Comparison of ENCODE assay signal across 20 cellular contexts in the genomic region with DNA sequence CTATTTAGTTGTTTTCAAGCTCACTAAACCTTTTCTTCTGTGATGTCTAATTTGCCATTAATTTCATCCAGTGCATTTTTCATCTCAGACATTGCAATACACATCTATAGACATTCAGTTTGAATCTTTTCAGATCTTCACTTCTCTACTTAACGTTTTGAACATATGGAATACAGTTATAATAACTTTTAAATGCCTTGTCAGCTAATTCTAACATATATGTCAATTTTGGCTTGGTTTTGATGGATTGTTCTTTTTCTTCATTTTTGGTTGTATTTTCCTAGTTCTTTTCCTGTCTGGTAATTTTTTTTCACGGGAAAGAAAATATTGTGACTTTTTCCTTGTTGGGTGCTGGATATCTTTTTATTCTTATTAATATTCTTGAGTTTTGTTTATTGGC.
DNase-seq lines count a peak whose midpoint lies in the region; ATAC-seq, FAIRE-seq and TF ChIP-seq lines count a peak whose summit lies in the region.
"Had no signal": no experiment of that assay in that cellular context is flagged by ENCODE, and none has a peak within 500 bp of the region (broad histone marks: within the 10 kb centered on the region; RNA-seq: fewer than 3 reads in every experiment).

No MANE protein-coding gene starts in this region.

- H3K27me3 ChIP-seq in IMR-90 (ENCODE audit: control insufficient read depth, insufficient read depth, low read length) = peaks cover 5% of the 10 kb centered on the region; the same call in 1 of the 2 replicates
- no peaks in the 10 kb centered on the region; a peak in 1 of 7 replicates for H3K27me3 ChIP-seq in H1 (replicated peaks in 1 of 4; ENCODE audit: control insufficient read depth in 3 of 4, extremely low read depth in 1 of 4, insufficient read depth in 3 of 4, low read length in 3 of 4)
- H3K27me3 ChIP-seq: BLaER1 treated with 17β-estradiol and CSF1 and Interleukin-3, amounts not matched to agents 10 nM and 100 nM had no signal

- H3K14ac ChIP-seq in IMR-90 (replicated peaks; ENCODE audit: low read depth, low read length) = no peak overlapping the region
- H3K14ac ChIP-seq in H1 (ENCODE audit: insufficient read length) = no peak overlapping the region

- H3K4me3 ChIP-seq in A549 (no peak overlapping the region), IMR-90 (ENCODE audit: insufficient read depth, low read depth, low read length) (no peak overlapping the region), H1 (ENCODE audit: extremely low read depth in 1 of 4, insufficient read depth in 2 of 4, low read depth in 3 of 4, low read length in 4 of 4) (no peak overlapping the region)
- H3K4me3 ChIP-seq: BLaER1 treated with 17β-estradiol and CSF1 and Interleukin-3, amounts not matched to agents 10 nM and 100 nM had no signal

- CTCF ChIA-PET in A549 (lab: Yijun Ruan, JAX) (no interaction called here), IMR-90 (lab: Yijun Ruan, JAX) (no interaction called here), H1 (lab: Charles Lee; ENCODE audit: partially characterized antibody) (interaction anchor here (1.3 to 1.7 kb wide), 2 partner anchors 20 to 30 kb away, joined by 3 to 4 read pairs; no protein-coding TSS in a partner anchor)

- H2BK5ac ChIP-seq in IMR-90 (ENCODE audit: low read depth, low read length, poor library complexity, severe bottlenecking) = no peak overlapping the region
- no peak overlapping the region for H2BK5ac ChIP-seq in H1 (ENCODE audit: low read depth, low read length)

- H3K56ac ChIP-seq in IMR-90 (ENCODE audit: extremely low read depth, insufficient read depth, low read length) (no peak overlapping the region), H1 (replicated peaks; ENCODE audit: insufficient read length, low read depth, low read length) (no peak overlapping the region)

- no peak overlapping the region for H4K91ac ChIP-seq in IMR-90 (ENCODE audit: insufficient read depth, low read depth, low read length)
- no peak overlapping the region for H4K91ac ChIP-seq in H1 (replicated peaks; ENCODE audit: insufficient read length, low read length)

- ATAC-seq in A549 = no peak
- ATAC-seq in IMR-90 (ENCODE audit: low read depth) = no peak
- ATAC-seq: CD8-positive, alpha-beta T cell had no signal

- H3K9ac ChIP-seq in IMR-90 (ENCODE audit: low read depth, low read length) = no peak overlapping the region
- H3K9ac ChIP-seq in H1 (replicated peaks in 1 of 4; ENCODE audit: extremely low read depth in 1 of 4, low read depth in 3 of 4, low read length in 3 of 4) = no peak overlapping the region
- H3K9ac ChIP-seq: BLaER1 treated with 17β-estradiol and CSF1 and Interleukin-3, amounts not matched to agents 10 nM and 100 nM had no signal

- H4K8ac ChIP-seq in IMR-90 (ENCODE audit: low read depth in 2 of 2, low read length in 2 of 2) (no peak overlapping the region), H1 (ENCODE audit: extremely low read depth, insufficient read depth, low read length) (no peak overlapping the region)

- H3K36me3 ChIP-seq in IMR-90 (ENCODE audit: control insufficient read depth, insufficient read depth, low read length) (no peaks in the 10 kb centered on the region), H1 (ENCODE audit: control insufficient read depth in 2 of 4, insufficient read depth in 4 of 4, low read length in 3 of 4) (no peaks in the 10 kb centered on the region; a peak in 1 of 8 replicates)
- H3K36me3 ChIP-seq: BLaER1 treated with 17β-estradiol and CSF1 and Interleukin-3, amounts not matched to agents 10 nM and 100 nM had no signal

- intact Hi-C loops in IMR-90 (cut with micrococcal nuclease) = no loop called here

- H2AK5ac ChIP-seq in IMR-90 (ENCODE audit: low read depth, low read length) = no peak overlapping the region
- H2AK5ac ChIP-seq in H1 (ENCODE audit: low read depth, low read length) = no peak overlapping the region

- DNase-seq in A549 (ENCODE audit: low read depth in 1 of 2, low spot score in 1 of 2) (no peak), IMR-90 (no peak), H1 (ENCODE audit: low read depth in 1 of 2, low spot score in 2 of 2) (no peak), Kasumi-1 (lab: John Stamatoyannopoulos, UW) (no peak), NCI-H82 (lab: John Stamatoyannopoulos, UW) (no peak)
- DNase-seq: 8988T; AML-193; Caco-2; Calu3; CD4-positive, alpha-beta T cell; CD8-positive, alpha-beta T cell; DMS79 treated with DMSO at 0.1 percent for 48 hours; GF-D8 had no signal

- TF ChIP-seq POLR2A in A549 (IDR thresholded peaks at IDR 0.05; ENCODE audit: low read length) = no peak
- TF ChIP-seq POLR2A in IMR-90 (IDR thresholded peaks at IDR 0.05; ENCODE audit: low read depth, low read length) = no peak
- TF ChIP-seq POLR2A in H1 (IDR thresholded peaks at IDR 0.05; ENCODE audit: control extremely low read depth in 1 of 2, low read depth in 2 of 2, low read length in 2 of 2) = no peak

- no peak for TF ChIP-seq EP300 in A549 (IDR thresholded peaks at IDR 0.05)
- no peak for TF ChIP-seq EP300 in H1 (IDR thresholded peaks at IDR 0.05; ENCODE audit: borderline replicate concordance in 1 of 2, low read depth in 2 of 2, low read length in 2 of 2)

- no peak overlapping the region for H3K4ac ChIP-seq in IMR-90 (ENCODE audit: low read depth, low read length)
- H3K4ac ChIP-seq in H1 (replicated peaks; ENCODE audit: insufficient read length, low read depth, low read length) = no peak overlapping the region

- dilution Hi-C loops in IMR-90 (cut with HindIII; ENCODE audit: low sequenced_read_pairs, unreplicated experiment) = no loop called here

- no peak overlapping the region for H3K23ac ChIP-seq in IMR-90 (ENCODE audit: low read depth, low read length)
- H3K23ac ChIP-seq in H1 (ENCODE audit: insufficient read length) = no peak overlapping the region

- H2AFZ ChIP-seq in IMR-90 (replicated peaks; ENCODE audit: low read length, poor library complexity) (no peak overlapping the region), H1 (ENCODE audit: low read length) (no peak overlapping the region)

- H3K4me1 ChIP-seq in A549 (no peaks in the 10 kb centered on the region), IMR-90 (ENCODE audit: control insufficient read depth, insufficient read depth, low read length) (no peaks in the 10 kb centered on the region), H1 (replicated peaks in 1 of 4; ENCODE audit: control insufficient read depth in 3 of 4, insufficient read depth in 4 of 4, low read length in 3 of 4) (no peaks in the 10 kb centered on the region)
- H3K4me1 ChIP-seq: BLaER1 treated with 17β-estradiol and CSF1 and Interleukin-3, amounts not matched to agents 10 nM and 100 nM; Caco-2 had no signal

- WGBS in A549 (ENCODE audit: missing lambda C conversion rate) = 12% methylated on average over 2 of the region's 2 CpGs
- WGBS in IMR-90 (ENCODE audit: extremely low coverage in 2 of 2, insufficient read length in 1 of 2), 2 experiments = no CpG with 5 or more reads among the region's 2 CpGs
- WGBS in H1 (ENCODE audit: extremely low coverage in 1 of 2, insufficient coverage in 1 of 2, insufficient read length in 1 of 2, insufficient replicate concordance in 2 of 2, low coverage in 1 of 2, low lambda C conversion rate in 2 of 2, missing lambda C conversion rate in 1 of 2), 2 experiments = 90% methylated on average over 2 of the region's 2 CpGs; no CpG with 5 or more reads in 1 of the 2 experiments

- H3K4me2 ChIP-seq in A549 = no peak overlapping the region
- no peak overlapping the region for H3K4me2 ChIP-seq in IMR-90 (ENCODE audit: low read depth, low read length)
- H3K4me2 ChIP-seq in H1 (ENCODE audit: insufficient read depth in 1 of 2, low read depth in 2 of 2, low read length in 2 of 2) = no peak overlapping the region
- H3K4me2 ChIP-seq: BLaER1 treated with 17β-estradiol and CSF1 and Interleukin-3, amounts not matched to agents 10 nM and 100 nM had no signal

- H4K5ac ChIP-seq in IMR-90 (ENCODE audit: low read depth, low read length) (no peak overlapping the region), H1 (ENCODE audit: insufficient read length, low read depth, low read length) (no peak overlapping the region)

- TF ChIP-seq RAD21 in A549 (conservative IDR thresholded peaks at IDR 0.05 in 1 of 2, IDR thresholded peaks at IDR 0.05 in 1 of 2) = no peak
- TF ChIP-seq RAD21 in IMR-90 (IDR thresholded peaks at IDR 0.05; ENCODE audit: low read length) = no peak
- no peak for TF ChIP-seq RAD21 in H1 (IDR thresholded peaks at IDR 0.05 in 1 of 2, conservative IDR thresholded peaks at IDR 0.05 in 1 of 2; ENCODE audit: low read depth in 2 of 2, low read length in 2 of 2)

- H2BK12ac ChIP-seq in H1 (ENCODE audit: low read depth, low read length) = no peak overlapping the region

- no peak overlapping the region for H2BK120ac ChIP-seq in IMR-90 (ENCODE audit: low read depth, low read length)
- H2BK120ac ChIP-seq in H1 (replicated peaks; ENCODE audit: low read depth, low read length) = no peak overlapping the region

- BruUV-seq in IMR-90 (replicated peaks; lab: Mats Ljungman, UMichigan) = no TSS peak

- no peaks in the 10 kb centered on the region for H3K23me2 ChIP-seq in H1 (ENCODE audit: low read depth, low read length)

- H3K9me1 ChIP-seq in IMR-90 (ENCODE audit: insufficient read depth, low read length) = no peaks in the 10 kb centered on the region

- TF ChIP-seq CTCF in A549 (IDR thresholded peaks at IDR 0.05) (no peak), IMR-90 (conservative IDR thresholded peaks at IDR 0.05; ENCODE audit: low read depth, low read length) (no peak), H1 (IDR thresholded peaks at IDR 0.05; ENCODE audit: control extremely low read depth in 1 of 3, insufficient read depth in 1 of 3, low read depth in 1 of 3, low read length in 3 of 3) (no peak)

- no peaks in the 10 kb centered on the region for H3K79me2 ChIP-seq in H1 (ENCODE audit: control insufficient read depth in 1 of 2, insufficient read depth in 2 of 2, low read length in 2 of 2)

- POLR2A ChIA-PET in A549 (lab: Yijun Ruan, JAX) (no interaction called here), IMR-90 (lab: Charles Lee; ENCODE audit: unreplicated experiment) (no interaction called here), H1 (lab: Charles Lee; ENCODE audit: partially characterized antibody) (no interaction called here)

- H2AK9ac ChIP-seq in IMR-90 (replicated peaks; ENCODE audit: low read depth, low read length, poor library complexity) = no peak overlapping the region

- in situ Hi-C loops in IMR-90 (cut with MboI; ENCODE audit: low sequenced_read_pairs) = no loop called here

- H2BK20ac ChIP-seq in IMR-90 (ENCODE audit: low read depth, low read length) = no peak overlapping the region
- no peak overlapping the region for H2BK20ac ChIP-seq in H1 (ENCODE audit: low read length)

- H3K18ac ChIP-seq in IMR-90 (ENCODE audit: low read depth, low read length) (no peak overlapping the region), H1 (ENCODE audit: extremely low read depth, low read length) (no peak overlapping the region)

- H3K9me3 ChIP-seq in A549 = no peaks in the 10 kb centered on the region
- no peaks in the 10 kb centered on the region for H3K9me3 ChIP-seq in IMR-90 (ENCODE audit: control insufficient read depth, insufficient read depth, low read length)
- no peaks in the 10 kb centered on the region for H3K9me3 ChIP-seq in H1 (ENCODE audit: insufficient read depth in 2 of 2, low read depth in 1 of 2, low read length in 1 of 2)
- H3K9me3 ChIP-seq: BLaER1 treated with 17β-estradiol and CSF1 and Interleukin-3, amounts not matched to agents 10 nM and 100 nM; Caco-2 had no signal

- H3K79me1 ChIP-seq in IMR-90 (ENCODE audit: low read depth in 1 of 2, low read length in 2 of 2) (no peaks in the 10 kb centered on the region), H1 (ENCODE audit: low read depth, low read length) (no peaks in the 10 kb centered on the region)

- H4K20me1 ChIP-seq in IMR-90 (ENCODE audit: insufficient read depth, low read length) (no peaks in the 10 kb centered on the region), H1 (replicated peaks in 1 of 2; ENCODE audit: control insufficient read depth in 1 of 2, insufficient read depth in 2 of 2, low read length in 2 of 2) (no peaks in the 10 kb centered on the region)
- H4K20me1 ChIP-seq: BLaER1 treated with 17β-estradiol and CSF1 and Interleukin-3, amounts not matched to agents 10 nM and 100 nM had no signal

- H2BK15ac ChIP-seq in IMR-90 (ENCODE audit: low read depth, low read length) = no peak overlapping the region
- H2BK15ac ChIP-seq in H1 (ENCODE audit: low read length) = no peak overlapping the region

- H3K27ac ChIP-seq in A549 (no peak overlapping the region), IMR-90 (ENCODE audit: insufficient read depth, low read length) (no peak overlapping the region), H1 (ENCODE audit: low read depth, low read length) (no peak overlapping the region)
- H3K27ac ChIP-seq: BLaER1 treated with 17β-estradiol and CSF1 and Interleukin-3, amounts not matched to agents 10 nM and 100 nM; C4-2B had no signal

- FAIRE-seq in A549 (lab: Jason Lieb, UNC) (no peak), H1 (lab: Jason Lieb, UNC) (no peak)
- FAIRE-seq: A204.1, D721Med, G401.6, GM12891, GM19239 had no signal
